ENCODE assay signal across 8 cellular contexts in the genomic region with DNA sequence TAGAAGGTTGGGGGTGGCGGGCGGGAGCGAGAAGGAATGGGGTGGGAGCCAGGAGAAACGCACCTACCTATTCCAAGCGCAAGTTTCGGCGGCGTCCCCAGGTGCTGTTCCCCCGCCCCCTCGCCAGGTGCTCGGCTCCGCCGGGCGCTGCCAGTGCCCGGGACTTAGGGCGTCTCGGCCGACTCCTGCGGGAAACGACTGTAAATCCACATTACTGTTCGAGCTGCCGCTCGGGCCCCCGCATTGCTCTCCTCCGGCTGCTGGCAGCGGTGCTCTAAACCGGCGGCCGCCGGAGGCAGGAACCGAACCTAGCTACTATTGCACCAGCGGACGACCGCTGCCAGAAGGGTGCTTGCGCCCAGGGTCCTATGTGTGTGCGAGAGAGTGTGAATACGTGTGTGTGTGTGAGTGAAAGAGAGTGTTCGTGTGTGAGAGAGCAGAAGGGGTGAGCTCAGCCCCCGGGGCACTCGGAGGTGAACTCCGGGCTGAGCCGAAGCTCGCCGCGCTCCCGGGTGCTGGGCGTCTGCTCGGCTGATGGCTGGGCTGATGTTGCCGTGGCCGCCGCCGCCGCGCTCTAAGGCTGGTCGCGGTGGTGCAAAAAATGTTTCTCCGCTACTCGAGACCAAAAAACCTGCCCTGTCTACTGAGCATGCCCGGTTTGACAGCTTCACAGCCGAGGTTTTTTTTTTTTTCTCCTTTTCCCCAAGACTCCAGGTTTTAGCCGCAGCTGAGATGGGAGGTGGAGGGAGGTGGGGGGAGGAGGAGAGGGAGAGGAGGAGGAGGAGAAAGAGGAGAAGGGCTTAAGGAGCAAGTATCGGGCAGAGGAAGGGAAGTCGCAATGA.
A peak's percentile ranks its signal among the peaks of the same experiment; 100 is the strongest.
DNase-seq lines count a peak whose midpoint lies in the region; ATAC-seq and TF ChIP-seq lines count a peak whose summit lies in the region.

No MANE protein-coding gene starts in this region.

- H3K9me3 Mint-ChIP-seq in natural killer cell treated with Interleukin-12 subunit alpha and Interleukin-12 subunit beta and Interleukin-15 and Interleukin-18, amount 100 ng/mL, for 72 hours = no peaks in the 10 kb centered on the region

- H3K27ac Mint-ChIP-seq in natural killer cell treated with Interleukin-12 subunit alpha and Interleukin-12 subunit beta and Interleukin-15 and Interleukin-18, amount 100 ng/mL, for 72 hours = no peak overlapping the region

- in situ Hi-C loops in Panc1 (cut with HindIII; ENCODE audit: low pct_unique_long_range_greater_than_20kb, low sequenced_read_pairs) = no loop called here

- H3K27me3 Mint-ChIP-seq in natural killer cell treated with Interleukin-12 subunit alpha and Interleukin-12 subunit beta and Interleukin-15 and Interleukin-18, amount 100 ng/mL, for 72 hours = peaks cover 36 to 47% of the 10 kb centered on the region in 2 donors

- no peaks in the 10 kb centered on the region for H3K36me3 Mint-ChIP-seq in natural killer cell treated with Interleukin-12 subunit alpha and Interleukin-12 subunit beta and Interleukin-15 and Interleukin-18, amount 100 ng/mL, for 72 hours

- no TSS peak for BruUV-seq in Panc1 (replicated peaks; lab: Mats Ljungman, UMichigan)

- CTCF ChIA-PET in Panc1 (lab: Charles Lee) = no interaction called here

- no peaks in the 10 kb centered on the region for H3K36me3 ChIP-seq in Panc1 (ENCODE audit: control insufficient read depth, insufficient read depth, low read length)

- H3K4me1 ChIP-seq in Panc1 (ENCODE audit: control insufficient read depth, insufficient read depth, low read length) = no peaks in the 10 kb centered on the region

- H3K4me3 Mint-ChIP-seq in natural killer cell treated with Interleukin-12 subunit alpha and Interleukin-12 subunit beta and Interleukin-15 and Interleukin-18, amount 100 ng/mL, for 72 hours = peak overlapping the region; percentile 77

- peaks cover 7 to 16% of the 10 kb centered on the region in 2 donors for H3K4me1 Mint-ChIP-seq in natural killer cell treated with Interleukin-12 subunit alpha and Interleukin-12 subunit beta and Interleukin-15 and Interleukin-18, amount 100 ng/mL, for 72 hours (ENCODE audit: low read depth in 2 of 2)

- DNase-seq in H4 (ENCODE audit: low spot score) (peak; percentile 79), Panc1 (ENCODE audit: low read depth, low spot score) (no peak), epithelial cell of esophagus (ENCODE audit: low read depth) (peak; percentile 25)
- no peak for DNase-seq in natural killer cell treated with Interleukin-12 subunit alpha and Interleukin-12 subunit beta and Interleukin-15 and Interleukin-18, amount 100 ng/mL, for 72 hours (ENCODE audit: low spot score)

- no peaks in the 10 kb centered on the region for H3K9me3 ChIP-seq in Panc1 (ENCODE audit: control insufficient read depth, insufficient read depth, low read depth, low read length)

- TF ChIP-seq CTCF in Panc1 (IDR thresholded peaks at IDR 0.05) (no peak), epithelial cell of esophagus (IDR thresholded peaks at IDR 0.05; ENCODE audit: insufficient read depth, low read depth, low read length, missing control alignments) (no peak)

- POLR2A ChIA-PET in Panc1 (lab: Charles Lee) = no interaction called here

- H3K4me3 ChIP-seq in Panc1 (ENCODE audit: low read depth in 2 of 2, low read length in 2 of 2) (peak overlapping the region; percentile 29 to 51), epithelial cell of esophagus (ENCODE audit: low read length) (peak overlapping the region; percentile 38)

- ATAC-seq in Panc1 (peak; percentile 61), HG03442 (IDR thresholded peaks at IDR 0.05; ENCODE audit: unreplicated experiment) (no peak), GM18861 (IDR thresholded peaks at IDR 0.05; ENCODE audit: unreplicated experiment) (no peak), HG03460 (IDR thresholded peaks at IDR 0.05; ENCODE audit: unreplicated experiment) (no peak), HG03565 (IDR thresholded peaks at IDR 0.05; ENCODE audit: unreplicated experiment) (no peak)
- ATAC-seq in natural killer cell treated with Interleukin-12 subunit alpha and Interleukin-12 subunit beta and Interleukin-15 and Interleukin-18, amount 100 ng/mL, for 72 hours = peak in 1 of 2 donors; percentile 53

- H3K27ac ChIP-seq in Panc1 (ENCODE audit: low read length) = no peak overlapping the region

- H3K27me3 ChIP-seq in Panc1 (ENCODE audit: control insufficient read depth, insufficient read depth, low read length) = peaks cover 22% of the 10 kb centered on the region

- intact Hi-C loops in Panc1 (cut with micrococcal nuclease; ENCODE audit: unreplicated experiment) = no loop called here

Comparison
In these comparisons a context has a peak if more than half of its experiments do, and no peak if none do; other contexts are left out.
1. DNase-seq: peak in H4 (single experiment) and epithelial cell of esophagus (single experiment); none in Panc1 (single experiment) and natural killer cell treated with Interleukin-12 subunit alpha and Interleukin-12 subunit beta and Interleukin-15 and Interleukin-18, amount 100 ng/mL, for 72 hours (single experiment).